8 cellular contexts compared by ENCODE assay signal in the genomic region with DNA sequence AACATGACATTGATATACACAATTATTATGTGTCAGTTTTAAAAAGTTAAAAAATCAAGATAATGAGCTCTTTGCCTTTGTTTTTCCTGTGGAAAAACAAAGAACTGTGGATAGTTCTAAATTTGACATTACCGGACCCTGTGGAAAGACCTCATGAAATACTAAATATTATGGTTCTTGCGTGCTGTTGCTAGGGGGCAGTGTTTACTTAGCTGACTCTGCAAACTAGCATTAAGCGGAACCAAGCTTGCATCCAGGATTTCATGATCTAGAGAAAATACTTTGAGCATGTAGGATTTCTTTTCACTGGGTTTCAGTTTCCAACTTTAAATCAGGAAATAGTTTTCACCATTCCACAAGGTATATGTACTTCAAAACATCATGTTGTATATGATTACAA. TPM values are rescaled to one million over a fixed set of nuclear protein-coding genes. Genes with fewer than 3 reads are reported as not detected.
A peak's percentile ranks its signal among the peaks of the same experiment; 100 is the strongest.
DNase-seq lines count a peak whose midpoint lies in the region; ATAC-seq and TF ChIP-seq lines count a peak whose summit lies in the region.

No MANE protein-coding gene starts in this region.

- H3K4me3 Mint-ChIP-seq in activated CD8-positive, alpha-beta memory T cell treated with anti-CD3 and anti-CD28 coated beads, Interleukin-2, amount 10 ng/mL, durations not matched to agents 7 days and 5 days = no peak overlapping the region

- CTCF ChIA-PET in activated CD8-positive, alpha-beta memory T cell treated with anti-CD3 and anti-CD28 coated beads, Interleukin-2, amount 10 ng/mL, durations not matched to agents 7 days and 5 days (lab: Charles Lee) = interaction anchor here (0.8 to 2.3 kb wide), 13 partner anchors 10 to 947 kb away, joined by 3 to 19 read pairs (median 4); no protein-coding TSS in a partner anchor

- no peaks in the 10 kb centered on the region for H3K9me3 Mint-ChIP-seq in activated CD8-positive, alpha-beta memory T cell treated with anti-CD3 and anti-CD28 coated beads, Interleukin-2, amount 10 ng/mL, durations not matched to agents 7 days and 5 days (ENCODE audit: low read depth)

- no peak overlapping the region for H3K4me3 ChIP-seq in WI38 (ENCODE audit: low read depth, low read length)

- peak; percentile 31; the same call in 1 of the 2 replicates for TF ChIP-seq CTCF in WI38 (IDR thresholded peaks at IDR 0.05; ENCODE audit: low read depth, low read length)

- H3K27me3 Mint-ChIP-seq in activated CD8-positive, alpha-beta memory T cell treated with anti-CD3 and anti-CD28 coated beads, Interleukin-2, amount 10 ng/mL, durations not matched to agents 7 days and 5 days = no peaks in the 10 kb centered on the region

- ATAC-seq in left cardiac atrium (peak; percentile 63 to 88), HG03457 (IDR thresholded peaks at IDR 0.05; ENCODE audit: unreplicated experiment) (no peak)
- no peak for ATAC-seq in activated CD8-positive, alpha-beta memory T cell treated with anti-CD3 and anti-CD28 coated beads, Interleukin-2, amount 10 ng/mL, durations not matched to agents 7 days and 5 days

- no peaks in the 10 kb centered on the region for H3K36me3 Mint-ChIP-seq in activated CD8-positive, alpha-beta memory T cell treated with anti-CD3 and anti-CD28 coated beads, Interleukin-2, amount 10 ng/mL, durations not matched to agents 7 days and 5 days

- intact Hi-C loops in left cardiac atrium (cut with DNase I) = loop anchor here (5.0 to 10.0 kb wide), 2 partner anchors 137 to 444 kb away; no protein-coding TSS in a partner anchor

- peak; percentile 42 for DNase-seq in COR-L47 (lab: John Stamatoyannopoulos, UW)
- DNase-seq in H4 (ENCODE audit: low spot score) = peak; percentile 70
- peak; percentile 11 for DNase-seq in NCI-H2171 (lab: John Stamatoyannopoulos, UW)
- DNase-seq in left cardiac atrium = no peak
- peak; percentile 64 for DNase-seq in stromal cell of bone marrow (ENCODE audit: low read depth)
- DNase-seq in activated CD8-positive, alpha-beta memory T cell treated with anti-CD3 and anti-CD28 coated beads, Interleukin-2, amount 10 ng/mL, durations not matched to agents 7 days and 5 days = no peak

- no peak overlapping the region for H3K27ac Mint-ChIP-seq in activated CD8-positive, alpha-beta memory T cell treated with anti-CD3 and anti-CD28 coated beads, Interleukin-2, amount 10 ng/mL, durations not matched to agents 7 days and 5 days

- H3K4me1 Mint-ChIP-seq in activated CD8-positive, alpha-beta memory T cell treated with anti-CD3 and anti-CD28 coated beads, Interleukin-2, amount 10 ng/mL, durations not matched to agents 7 days and 5 days = peaks cover 3% of the 10 kb centered on the region

RNA-seq across cellular contexts. Expression of gene CLCN4, which starts 33.6 kb away (rescaled TPM):
- 6.9 TPM in 2 replicates for total RNA-seq in H4 (2014; rRNA removed; shearing (Covaris generic))
- 10 to 100 TPM; 22.2 to 22.8 TPM for total RNA-seq in left cardiac atrium
- total RNA-seq in activated CD8-positive, alpha-beta memory T cell treated with anti-CD3 and anti-CD28 coated beads, Interleukin-2, amount 10 ng/mL, durations not matched to agents 7 days and 5 days = under 1 TPM; 0.03 to 0.16 TPM

Comparison
In these comparisons a context has a peak if more than half of its experiments do, and no peak if none do; other contexts are left out.
1. DNase-seq: peak in COR-L47 (single experiment), H4 (single experiment), NCI-H2171 (single experiment) and stromal cell of bone marrow (single experiment); none in left cardiac atrium (single experiment) and activated CD8-positive, alpha-beta memory T cell treated with anti-CD3 and anti-CD28 coated beads, Interleukin-2, amount 10 ng/mL, durations not matched to agents 7 days and 5 days (single experiment).
2. ATAC-seq: peak in left cardiac atrium (2 of 2); none in activated CD8-positive, alpha-beta memory T cell treated with anti-CD3 and anti-CD28 coated beads, Interleukin-2, amount 10 ng/mL, durations not matched to agents 7 days and 5 days (single experiment) and HG03457 (single experiment).